Comparison of ENCODE assay signal across 9 cellular contexts in genomic region chr9:131609116-131609830, GRCh38.
A peak's percentile ranks its signal among the peaks of the same experiment; 100 is the strongest.
DNase-seq lines count a peak whose midpoint lies in the region; ATAC-seq and TF ChIP-seq lines count a peak whose summit lies in the region.
"Had no signal": no experiment of that assay in that cellular context is flagged by ENCODE, and none has a peak within 500 bp of the region (broad histone marks: within the 10 kb centered on the region; RNA-seq: fewer than 3 reads in every experiment).

No MANE protein-coding gene starts in this region.

- in situ Hi-C loops in T47D (cut with HindIII; ENCODE audit: low pct_unique_long_range_greater_than_20kb, low sequenced_read_pairs) = no loop called here

- DNase-seq in HPDE6-E6E7 (ENCODE audit: extremely low spot score) (peak; percentile 54), T47D (ENCODE audit: low read depth in 1 of 2, low spot score in 1 of 2) (peak; percentile 49 to 63), stromal cell of bone marrow (ENCODE audit: low read depth) (peak; percentile 45), DMS53 treated with DMSO at 0.1 percent for 48 hours (lab: John Stamatoyannopoulos, UW; ENCODE audit: unreplicated experiment) (no peak), HEK293T (ENCODE audit: extremely low spot score) (no peak), NOMO-1 (lab: John Stamatoyannopoulos, UW; ENCODE audit: unreplicated experiment in 2 of 2) (no peak)
- DNase-seq: SIG-M5 had no signal

- no peaks in the 10 kb centered on the region for H3K9me3 ChIP-seq in iPS-18a (ENCODE audit: control insufficient read depth, low read depth, low read length)

- H3K4me3 ChIP-seq in iPS-18a (ENCODE audit: low read length) = no peak overlapping the region

- no peak for ATAC-seq in HG03045 (IDR thresholded peaks at IDR 0.05; ENCODE audit: unreplicated experiment)

- peaks cover 24% of the 10 kb centered on the region for H3K4me1 ChIP-seq in iPS-18a (ENCODE audit: control insufficient read depth, low read depth, low read length)

- H3K9ac ChIP-seq in iPS-18a (ENCODE audit: low read length) = peak overlapping the region; percentile 50

- no peaks in the 10 kb centered on the region for H3K36me3 ChIP-seq in iPS-18a (ENCODE audit: control insufficient read depth, low read depth, low read length)

- CTCF ChIA-PET in HEK293T (lab: Yijun Ruan, JAX) = interaction anchor here (0.6 kb wide), 2 partner anchors 18 to 1453 kb away, joined by 3 to 4 read pairs; no protein-coding TSS in a partner anchor

- H3K27ac ChIP-seq in iPS-18a (ENCODE audit: low read length) = peak overlapping the region; percentile 66

- POLR2A ChIA-PET in HEK293T (lab: Yijun Ruan, JAX) = interaction anchor here (0.9 kb wide), 1 partner anchor 130 kb away, joined by 3 read pairs; no protein-coding TSS in a partner anchor

- no peaks in the 10 kb centered on the region for H3K27me3 ChIP-seq in iPS-18a (ENCODE audit: control insufficient read depth, insufficient read depth, low read length)

TF ChIP-seq in HEK293T, 16 proteins besides CTCF, POLR2A, EP300 and RAD21:
- no peak for TF ChIP-seq BHLHE40 (IDR thresholded peaks at IDR 0.05; ENCODE audit: borderline replicate concordance)
- no peak for TF ChIP-seq PKNOX1 (IDR thresholded peaks at IDR 0.05)

Comparison
In these comparisons a context has a peak if more than half of its experiments do, and no peak if none do; other contexts are left out.
1. DNase-seq: peak in HPDE6-E6E7 (single experiment), T47D (2 of 2) and stromal cell of bone marrow (single experiment); none in DMS53 treated with DMSO at 0.1 percent for 48 hours (single experiment), HEK293T (single experiment) and NOMO-1 (0 of 2).